ENCODE assay signal across 12 cellular contexts in genomic region chr12:46459111-46459510, GRCh38.
A peak's percentile ranks its signal among the peaks of the same experiment; 100 is the strongest.
DNase-seq lines count a peak whose midpoint lies in the region; ATAC-seq, FAIRE-seq and TF ChIP-seq lines count a peak whose summit lies in the region.
"Had no signal": no experiment of that assay in that cellular context is flagged by ENCODE, and none has a peak within 500 bp of the region (broad histone marks: within the 10 kb centered on the region; RNA-seq: fewer than 3 reads in every experiment).

No MANE protein-coding gene starts in this region.

- H3K4me3 ChIP-seq in DND-41 (ENCODE audit: low read depth in 1 of 2, low read length in 2 of 2) (0 out of 4 replicates have a peak overlapping the region, but pooled peaks of 1 of the 2 experiments have one; percentile 7), choroid plexus epithelial cell (ENCODE audit: low read depth, low read length) (no peak overlapping the region), HepG2 (replicated peaks in 1 of 3; ENCODE audit: insufficient read depth in 1 of 3, low read depth in 2 of 3, low read length in 3 of 3) (no peak overlapping the region)
- H3K4me3 ChIP-seq: body of pancreas, transverse colon had no signal

- DNase-seq in DND-41: peak; percentile 37
- DNase-seq in RPMI7951 (ENCODE audit: low read depth): peak; percentile 30
- DNase-seq in choroid plexus epithelial cell (ENCODE audit: low read depth): peak; percentile 82
- peak; percentile 31 for DNase-seq in renal cortical epithelial cell (ENCODE audit: low read depth)
- DNase-seq in NCI-H1436 (lab: John Stamatoyannopoulos, UW): no peak
- no peak for DNase-seq in hippocampal formation (lab: John Stamatoyannopoulos, UW)
- DNase-seq in HepG2 (ENCODE audit: low spot score): no peak
- DNase-seq: body of pancreas, hypothalamus, NCI-H446 treated with DMSO at 0.1 percent for 48 hours, transverse colon had no signal

- no TSS peak for BruUV-seq in HepG2 (replicated peaks; lab: Mats Ljungman, UMichigan)

- H3K36me3 ChIP-seq in DND-41 (ENCODE audit: insufficient read depth, low read length): no peaks in the 10 kb centered on the region
- no peaks in the 10 kb centered on the region for H3K36me3 ChIP-seq in HepG2 (replicated peaks in 1 of 2; ENCODE audit: control insufficient read depth in 1 of 2, insufficient read depth in 2 of 2, low read length in 2 of 2)
- H3K36me3 ChIP-seq: transverse colon had no signal

- whole genome bisulfite sequencing in HepG2 (ENCODE audit: low lambda C conversion rate): 96% methylated on average over 4 of the region's 4 CpGs

- CTCF ChIA-PET in HepG2 (lab: Yijun Ruan, JAX; ENCODE audit: low intra/inter-chr PET ratio, low total read pairs): no interaction called here

- H3K4me2 ChIP-seq in DND-41 (ENCODE audit: insufficient read depth, low read length) (peak overlapping the region; percentile 58), HepG2 (ENCODE audit: low read depth, low read length) (no peak overlapping the region)

- no peaks in the 10 kb centered on the region for H3K9me3 ChIP-seq in DND-41 (ENCODE audit: insufficient read depth, low read length, severe bottlenecking)
- no peaks in the 10 kb centered on the region for H3K9me3 ChIP-seq in HepG2 (ENCODE audit: low read length)
- H3K9me3 ChIP-seq: body of pancreas, transverse colon had no signal

- POLR2A ChIA-PET in HepG2 (lab: Yijun Ruan, JAX): no interaction called here

- TF ChIP-seq EP300 in HepG2 (IDR thresholded peaks at IDR 0.05; ENCODE audit: low read depth in 2 of 2, low read length in 2 of 2) (no peak), HepG2 (CRISPR knock-in tag; IDR thresholded peaks at IDR 0.05; ENCODE audit: borderline replicate concordance) (no peak)

- peak overlapping the region; percentile 43 for H3K9ac ChIP-seq in DND-41 (ENCODE audit: low read depth, low read length)
- no peak overlapping the region for H3K9ac ChIP-seq in HepG2 (ENCODE audit: insufficient read depth, low read depth, low read length)

- no peaks in the 10 kb centered on the region for H3K27me3 ChIP-seq in DND-41 (ENCODE audit: insufficient read depth, low read length, poor library complexity)
- H3K27me3 ChIP-seq in HepG2 (ENCODE audit: control insufficient read depth in 1 of 2, insufficient read depth in 2 of 2, low read length in 2 of 2): no peaks in the 10 kb centered on the region
- H3K27me3 ChIP-seq: body of pancreas, transverse colon had no signal

- peak; percentile 59 for ATAC-seq in DND-41 (ENCODE audit: insufficient read depth, low read depth)
- no peak for ATAC-seq in HepG2
- ATAC-seq in HG03571 (IDR thresholded peaks at IDR 0.05; ENCODE audit: unreplicated experiment): no peak
- ATAC-seq: body of pancreas had no signal

- H3K27ac ChIP-seq in DND-41 (ENCODE audit: low read length) (peak overlapping the region; percentile 74), HepG2 (ENCODE audit: extremely low read length, insufficient read depth, low read length) (no peak overlapping the region)
- H3K27ac ChIP-seq: body of pancreas had no signal

- no peak for TF ChIP-seq CTCF in DND-41 (IDR thresholded peaks at IDR 0.05; ENCODE audit: borderline replicate concordance, extremely low read depth, low read length, poor library complexity, severe bottlenecking)
- no peak for TF ChIP-seq CTCF in choroid plexus epithelial cell (conservative IDR thresholded peaks at IDR 0.05; ENCODE audit: low read depth, low read length)
- no peak for TF ChIP-seq CTCF in HepG2 (CRISPR knock-in tag; IDR thresholded peaks at IDR 0.05)

- intact Hi-C loops in HepG2 (cut with micrococcal nuclease; ENCODE audit: unreplicated experiment): no loop called here

- in situ Hi-C loops in HepG2 (cut with HindIII; ENCODE audit: extremely low pct_ligation_motif_present, low pct_unique_long_range_greater_than_20kb): no loop called here

- H2AFZ ChIP-seq in DND-41 (ENCODE audit: low read depth, low read length): peak overlapping the region; percentile 13; the same call in 1 of the 2 replicates
- no peak overlapping the region for H2AFZ ChIP-seq in HepG2 (ENCODE audit: low read length)

- H3K79me2 ChIP-seq in DND-41 (ENCODE audit: insufficient read depth, low read length): no peaks in the 10 kb centered on the region
- no peaks in the 10 kb centered on the region for H3K79me2 ChIP-seq in HepG2 (ENCODE audit: insufficient read depth, low read length)

- no peak for TF ChIP-seq POLR2A in HepG2 (IDR thresholded peaks at IDR 0.05; ENCODE audit: insufficient read depth in 1 of 2, low read depth in 2 of 2, low read length in 2 of 2)

- no peaks in the 10 kb centered on the region for H4K20me1 ChIP-seq in DND-41 (ENCODE audit: insufficient read depth, low read length)
- H4K20me1 ChIP-seq in HepG2 (ENCODE audit: insufficient read depth, low read length): no peaks in the 10 kb centered on the region

- peaks cover 59% of the 10 kb centered on the region for H3K4me1 ChIP-seq in DND-41 (ENCODE audit: insufficient read depth, low read length)
- peaks cover 75% of the 10 kb centered on the region for H3K4me1 ChIP-seq in HepG2 (ENCODE audit: insufficient read depth, low read length)

- TF ChIP-seq RAD21 in HepG2 (CRISPR knock-in tag; IDR thresholded peaks at IDR 0.05): no peak

- no peak for FAIRE-seq in HepG2 (lab: Jason Lieb, UNC)

TF ChIP-seq in HepG2, 621 proteins besides CTCF, POLR2A, EP300 and RAD21 (continues in another document):
- no peak for TF ChIP-seq ZNF510 (CRISPR knock-in tag; IDR thresholded peaks at IDR 0.05; ENCODE audit: low read depth)
- no peak for TF ChIP-seq DDIT3 (CRISPR knock-in tag; IDR thresholded peaks at IDR 0.05)
- no peak for TF ChIP-seq ZNF333 (CRISPR knock-in tag; IDR thresholded peaks at IDR 0.05; ENCODE audit: borderline replicate concordance)
- TF ChIP-seq NBN (conservative IDR thresholded peaks at IDR 0.05): no peak
- TF ChIP-seq PHF5A (CRISPR knock-in tag; IDR thresholded peaks at IDR 0.05; ENCODE audit: low read depth, unreplicated experiment): no peak
- TF ChIP-seq ETV6 (CRISPR knock-in tag; conservative IDR thresholded peaks at IDR 0.05): no peak
- no peak for TF ChIP-seq NCOA1 (CRISPR knock-in tag; IDR thresholded peaks at IDR 0.05)
- no peak for TF ChIP-seq MED8 (CRISPR knock-in tag; IDR thresholded peaks at IDR 0.05; ENCODE audit: insufficient replicate concordance)
- TF ChIP-seq, protein P1, sequence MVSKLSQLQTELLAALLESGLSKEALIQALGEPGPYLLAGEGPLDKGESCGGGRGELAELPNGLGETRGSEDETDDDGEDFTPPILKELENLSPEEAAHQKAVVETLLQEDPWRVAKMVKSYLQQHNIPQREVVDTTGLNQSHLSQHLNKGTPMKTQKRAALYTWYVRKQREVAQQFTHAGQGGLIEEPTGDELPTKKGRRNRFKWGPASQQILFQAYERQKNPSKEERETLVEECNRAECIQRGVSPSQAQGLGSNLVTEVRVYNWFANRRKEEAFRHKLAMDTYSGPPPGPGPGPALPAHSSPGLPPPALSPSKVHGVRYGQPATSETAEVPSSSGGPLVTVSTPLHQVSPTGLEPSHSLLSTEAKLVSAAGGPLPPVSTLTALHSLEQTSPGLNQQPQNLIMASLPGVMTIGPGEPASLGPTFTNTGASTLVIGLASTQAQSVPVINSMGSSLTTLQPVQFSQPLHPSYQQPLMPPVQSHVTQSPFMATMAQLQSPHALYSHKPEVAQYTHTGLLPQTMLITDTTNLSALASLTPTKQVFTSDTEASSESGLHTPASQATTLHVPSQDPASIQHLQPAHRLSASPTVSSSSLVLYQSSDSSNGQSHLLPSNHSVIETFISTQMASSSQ (IDR thresholded peaks at IDR 0.05; ENCODE audit: low read depth): no peak
- TF ChIP-seq, protein P1 (CRISPR knock-in tag; IDR thresholded peaks at IDR 0.05; ENCODE audit: borderline replicate concordance): no peak
- TF ChIP-seq, protein P2, sequence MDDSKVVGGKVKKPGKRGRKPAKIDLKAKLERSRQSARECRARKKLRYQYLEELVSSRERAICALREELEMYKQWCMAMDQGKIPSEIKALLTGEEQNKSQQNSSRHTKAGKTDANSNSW (CRISPR knock-in tag; IDR thresholded peaks at IDR 0.05; ENCODE audit: borderline replicate concordance): no peak

Comparison
In these comparisons a context has a peak if more than half of its experiments do, and no peak if none do; other contexts are left out.
1. DNase-seq: peak in DND-41 (single experiment), RPMI7951 (single experiment), choroid plexus epithelial cell (single experiment) and renal cortical epithelial cell (single experiment); none in NCI-H1436 (single experiment), hippocampal formation (0 of 2) and HepG2 (single experiment).